ENCODE assay signal across 14 cellular contexts in the genomic region with DNA sequence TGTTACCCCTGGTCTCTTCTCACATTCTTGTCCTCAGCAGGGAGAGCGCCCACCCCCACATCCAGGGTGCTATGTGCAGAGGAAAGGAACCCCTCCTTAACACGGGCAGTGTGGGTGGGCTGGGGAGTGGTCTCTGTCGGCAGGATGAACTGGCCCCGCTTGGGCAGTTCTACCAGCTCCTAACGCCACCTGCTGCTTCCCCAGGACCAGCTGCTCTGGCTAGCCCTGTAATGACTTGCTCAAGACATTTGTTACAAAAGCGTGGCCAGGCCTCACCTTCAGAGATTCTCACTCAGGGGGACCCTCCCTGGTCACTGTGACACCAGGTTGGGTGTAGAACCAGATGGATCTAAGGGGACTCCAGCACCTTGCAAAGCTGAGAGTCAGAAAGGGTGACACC.
A peak's percentile ranks its signal among the peaks of the same experiment; 100 is the strongest.
DNase-seq lines count a peak whose midpoint lies in the region; TF ChIP-seq lines count a peak whose summit lies in the region.
"Had no signal": no experiment of that assay in that cellular context is flagged by ENCODE, and none has a peak within 500 bp of the region (broad histone marks: within the 10 kb centered on the region; RNA-seq: fewer than 3 reads in every experiment).

No MANE protein-coding gene starts in this region.

- H3K36me3 ChIP-seq in OCI-LY3 (replicated peaks; ENCODE audit: low read depth, low read length): no peaks in the 10 kb centered on the region
- H3K36me3 ChIP-seq in testis (ENCODE audit: low read depth, missing control alignments): no peaks in the 10 kb centered on the region

- POLR2A ChIA-PET in MCF 10A (lab: Yijun Ruan, JAX): no interaction called here

- intact Hi-C loops in MCF 10A (cut with micrococcal nuclease): no loop called here
- intact Hi-C loops in testis (cut with DNase I; ENCODE audit: low total_unique reads): loop anchor here (10.0 kb wide), 1 partner anchor 233 kb away; no protein-coding TSS in a partner anchor

- no TSS peak for BruUV-seq in MCF 10A (replicated peaks; lab: Mats Ljungman, UMichigan)

- H3K4me1 ChIP-seq in OCI-LY3 (ENCODE audit: low read length) (peaks cover 9% of the 10 kb centered on the region; the same call in 1 of the 2 replicates), testis (no peaks in the 10 kb centered on the region)

- no peaks in the 10 kb centered on the region for H3K79me2 ChIP-seq in OCI-LY3 (ENCODE audit: low read length)

- no peak overlapping the region for H2AFZ ChIP-seq in OCI-LY3 (ENCODE audit: low read depth, low read length)

- H3K27me3 Mint-ChIP-seq in MCF 10A (ENCODE audit: insufficient read depth, unreplicated experiment): no peaks in the 10 kb centered on the region

- no peak overlapping the region for H3K27ac Mint-ChIP-seq in MCF 10A (ENCODE audit: low read depth, unreplicated experiment)

- in situ Hi-C loops in T47D (cut with HindIII; ENCODE audit: low pct_unique_long_range_greater_than_20kb, low sequenced_read_pairs): no loop called here

- no peak for TF ChIP-seq CTCF in MCF 10A (IDR thresholded peaks at IDR 0.05; ENCODE audit: unreplicated experiment)
- TF ChIP-seq CTCF in OCI-LY3 (IDR thresholded peaks at IDR 0.05; ENCODE audit: low read depth, low read length): peak; percentile 12; the same call in 1 of the 2 replicates
- peak; percentile 7 for TF ChIP-seq CTCF in choroid plexus epithelial cell (conservative IDR thresholded peaks at IDR 0.05; ENCODE audit: low read depth, low read length)
- TF ChIP-seq CTCF in retinal pigment epithelial cell (conservative IDR thresholded peaks at IDR 0.05; ENCODE audit: low read depth, low read length): peak; percentile 5
- no peak for TF ChIP-seq CTCF in testis (IDR thresholded peaks at IDR 0.05)

- H3K4me1 Mint-ChIP-seq in MCF 10A (ENCODE audit: insufficient read depth, unreplicated experiment): peaks cover 12% of the 10 kb centered on the region
- H3K4me1 Mint-ChIP-seq: CD14-positive monocyte had no signal

- CTCF ChIA-PET in MCF 10A (lab: Yijun Ruan, JAX): no interaction called here

- TF ChIP-seq POLR2A in testis (IDR thresholded peaks at IDR 0.05): no peak

- H3K27me3 ChIP-seq in OCI-LY3 (ENCODE audit: low read depth, low read length) (no peaks in the 10 kb centered on the region), testis (no peaks in the 10 kb centered on the region)

- no peaks in the 10 kb centered on the region for H4K20me1 ChIP-seq in OCI-LY3 (ENCODE audit: insufficient read depth, low read length)

- WGBS in testis, 2 donors: 73% methylated on average over 5 to 6 of the region's 6 CpGs

- H3K9me3 ChIP-seq in OCI-LY3 (ENCODE audit: insufficient read depth, low read length): no peaks in the 10 kb centered on the region
- no peaks in the 10 kb centered on the region for H3K9me3 ChIP-seq in testis

- no peak overlapping the region for H3K4me3 Mint-ChIP-seq in MCF 10A (ENCODE audit: unreplicated experiment)
- H3K4me3 Mint-ChIP-seq: CD14-positive monocyte had no signal

- no peaks in the 10 kb centered on the region for H3K9me3 Mint-ChIP-seq in MCF 10A (ENCODE audit: unreplicated experiment)

- H3K4me3 ChIP-seq in OCI-LY3 (ENCODE audit: low read length) (no peak overlapping the region), choroid plexus epithelial cell (ENCODE audit: low read depth, low read length) (no peak overlapping the region), retinal pigment epithelial cell (ENCODE audit: low read length) (no peak overlapping the region), testis (no peak overlapping the region)

- H3K4me2 ChIP-seq in OCI-LY3 (ENCODE audit: low read length): no peak overlapping the region

- H3K27ac ChIP-seq in OCI-LY3 (ENCODE audit: low read length) (no peak overlapping the region), testis (no peak overlapping the region)

- no peaks in the 10 kb centered on the region for H3K36me3 Mint-ChIP-seq in MCF 10A (ENCODE audit: insufficient read depth, unreplicated experiment)
- H3K36me3 Mint-ChIP-seq: CD14-positive monocyte had no signal

- peak; percentile 40 to 51 for DNase-seq in T47D (ENCODE audit: low read depth in 1 of 2, low spot score in 1 of 2)
- no peak for DNase-seq in MCF 10A (ENCODE audit: unreplicated experiment)
- no peak for DNase-seq in choroid plexus epithelial cell (ENCODE audit: low read depth)
- no peak for DNase-seq in retinal pigment epithelial cell (ENCODE audit: low read depth)
- no peak for DNase-seq in testis
- no peak for DNase-seq in NCI-H345 (lab: John Stamatoyannopoulos, UW)
- no peak for DNase-seq in activated CD4-positive, alpha-beta T cell treated with anti-CD3 and anti-CD28 coated beads, Interleukin-2, amount 50 U/mL, for 48 hours
- DNase-seq: ACHN, AML-193, NCI-H1436, NCI-H2029 treated with DMSO at 0.1 percent for 48 hours, NCI-H2171 treated with DMSO at 0.1 percent for 48 hours had no signal

- no peak overlapping the region for H3K9ac ChIP-seq in OCI-LY3 (ENCODE audit: low read length)

Comparison
In these comparisons a context has a peak if more than half of its experiments do, and no peak if none do; other contexts are left out.
1. DNase-seq: peak in T47D (2 of 2); none in MCF 10A (single experiment), choroid plexus epithelial cell (single experiment), retinal pigment epithelial cell (single experiment), testis (single experiment), NCI-H345 (single experiment) and activated CD4-positive, alpha-beta T cell treated with anti-CD3 and anti-CD28 coated beads, Interleukin-2, amount 50 U/mL, for 48 hours (0 of 2).
2. CTCF ChIP-seq: peak in OCI-LY3 (single experiment), choroid plexus epithelial cell (single experiment) and retinal pigment epithelial cell (single experiment); none in MCF 10A (single experiment) and testis (0 of 3).